In genomic region chr7:4830176-4830575, GRCh38 we compare ENCODE assay signal across 1 cellular context.
A peak's percentile ranks its signal among the peaks of the same experiment; 100 is the strongest.
TF ChIP-seq lines count a peak whose summit lies in the region.

No MANE protein-coding gene starts in this region.

TF ChIP-seq in HepG2, 621 proteins besides CTCF, POLR2A, EP300 and RAD21 (continued from another document and continues in another):
- peak; percentile 47; the same call in 1 of the 2 replicates for TF ChIP-seq FOXO1 (CRISPR knock-in tag; IDR thresholded peaks at IDR 0.05)
- TF ChIP-seq ZSCAN30 (CRISPR knock-in tag; IDR thresholded peaks at IDR 0.05): no peak
- TF ChIP-seq ARID2 (CRISPR knock-in tag; IDR thresholded peaks at IDR 0.05; ENCODE audit: borderline replicate concordance): no peak
- TF ChIP-seq, protein P1, sequence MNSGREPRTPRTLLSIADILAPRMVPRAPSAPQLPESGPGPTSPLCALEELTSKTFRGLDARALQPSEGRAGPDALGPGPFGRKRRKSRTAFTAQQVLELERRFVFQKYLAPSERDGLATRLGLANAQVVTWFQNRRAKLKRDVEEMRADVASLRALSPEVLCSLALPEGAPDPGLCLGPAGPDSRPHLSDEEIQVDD (CRISPR knock-in tag; IDR thresholded peaks at IDR 0.05; ENCODE audit: borderline replicate concordance): no peak
- TF ChIP-seq ZNF431 (CRISPR knock-in tag; IDR thresholded peaks at IDR 0.05; ENCODE audit: borderline replicate concordance, low read depth): no peak
- no peak for TF ChIP-seq ZNF282 (IDR thresholded peaks at IDR 0.05; ENCODE audit: partially characterized antibody)
- no peak for TF ChIP-seq TCF7 (IDR thresholded peaks at IDR 0.05; ENCODE audit: low read depth)
- TF ChIP-seq ZNF367 (CRISPR knock-in tag; IDR thresholded peaks at IDR 0.05; ENCODE audit: borderline replicate concordance): no peak
- TF ChIP-seq, protein P2, sequence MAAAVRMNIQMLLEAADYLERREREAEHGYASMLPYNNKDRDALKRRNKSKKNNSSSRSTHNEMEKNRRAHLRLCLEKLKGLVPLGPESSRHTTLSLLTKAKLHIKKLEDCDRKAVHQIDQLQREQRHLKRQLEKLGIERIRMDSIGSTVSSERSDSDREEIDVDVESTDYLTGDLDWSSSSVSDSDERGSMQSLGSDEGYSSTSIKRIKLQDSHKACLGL (CRISPR knock-in tag; IDR thresholded peaks at IDR 0.05): no peak
- TF ChIP-seq SALL1 (CRISPR knock-in tag; IDR thresholded peaks at IDR 0.05): peak; percentile 79
- no peak for TF ChIP-seq ZNF136 (CRISPR knock-in tag; IDR thresholded peaks at IDR 0.05; ENCODE audit: low read depth)
- TF ChIP-seq POLR2G (IDR thresholded peaks at IDR 0.05; ENCODE audit: low read depth, low read length): no peak
- TF ChIP-seq, protein P3, sequence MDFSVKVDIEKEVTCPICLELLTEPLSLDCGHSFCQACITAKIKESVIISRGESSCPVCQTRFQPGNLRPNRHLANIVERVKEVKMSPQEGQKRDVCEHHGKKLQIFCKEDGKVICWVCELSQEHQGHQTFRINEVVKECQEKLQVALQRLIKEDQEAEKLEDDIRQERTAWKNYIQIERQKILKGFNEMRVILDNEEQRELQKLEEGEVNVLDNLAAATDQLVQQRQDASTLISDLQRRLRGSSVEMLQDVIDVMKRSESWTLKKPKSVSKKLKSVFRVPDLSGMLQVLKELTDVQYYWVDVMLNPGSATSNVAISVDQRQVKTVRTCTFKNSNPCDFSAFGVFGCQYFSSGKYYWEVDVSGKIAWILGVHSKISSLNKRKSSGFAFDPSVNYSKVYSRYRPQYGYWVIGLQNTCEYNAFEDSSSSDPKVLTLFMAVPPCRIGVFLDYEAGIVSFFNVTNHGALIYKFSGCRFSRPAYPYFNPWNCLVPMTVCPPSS (IDR thresholded peaks at IDR 0.05): no peak
- TF ChIP-seq REPIN1 (CRISPR knock-in tag; IDR thresholded peaks at IDR 0.05; ENCODE audit: borderline replicate concordance, low read depth): peak; percentile 62; the same call in 1 of the 2 replicates
- no peak for TF ChIP-seq PHF20 (CRISPR knock-in tag; IDR thresholded peaks at IDR 0.05)
- no peak for TF ChIP-seq CCDC6 (CRISPR knock-in tag; IDR thresholded peaks at IDR 0.05)
- no peak for TF ChIP-seq CSRNP2 (CRISPR knock-in tag; conservative IDR thresholded peaks at IDR 0.05; ENCODE audit: low read depth)
- 0 out of 2 replicates have a peak, but pooled peaks have one; percentile 40 for TF ChIP-seq ZMAT3 (CRISPR knock-in tag; conservative IDR thresholded peaks at IDR 0.05)
- TF ChIP-seq NFE2L2 (IDR thresholded peaks at IDR 0.05; ENCODE audit: low read length): no peak
- no peak for TF ChIP-seq ZNF850 (CRISPR knock-in tag; conservative IDR thresholded peaks at IDR 0.05)
- no peak for TF ChIP-seq MLLT10 (CRISPR knock-in tag; IDR thresholded peaks at IDR 0.05)
- no peak for TF ChIP-seq KDM5A (IDR thresholded peaks at IDR 0.05; ENCODE audit: borderline replicate concordance, low read length)
- no peak for TF ChIP-seq RFX5 (IDR thresholded peaks at IDR 0.05; ENCODE audit: low read depth, low read length)
- no peak for TF ChIP-seq MTA3 (CRISPR knock-in tag; IDR thresholded peaks at IDR 0.05)
- no peak; the same call in 1 of the 2 replicates for TF ChIP-seq IKZF5 (CRISPR knock-in tag; IDR thresholded peaks at IDR 0.05)
- TF ChIP-seq FOSL1 (CRISPR knock-in tag; IDR thresholded peaks at IDR 0.05; ENCODE audit: borderline replicate concordance): no peak
- TF ChIP-seq FLYWCH1 (CRISPR knock-in tag; IDR thresholded peaks at IDR 0.05): no peak
- TF ChIP-seq ONECUT2 (CRISPR knock-in tag; IDR thresholded peaks at IDR 0.05): no peak
- TF ChIP-seq POLR2AphosphoS2 (IDR thresholded peaks at IDR 0.05; ENCODE audit: low read depth, low read length): no peak
- TF ChIP-seq ZBTB7A (CRISPR knock-in tag; IDR thresholded peaks at IDR 0.05): peak; percentile 75; the same call in 1 of the 2 replicates
- TF ChIP-seq ZNF256 (CRISPR knock-in tag; conservative IDR thresholded peaks at IDR 0.05): no peak
- TF ChIP-seq EHMT2 (IDR thresholded peaks at IDR 0.05; ENCODE audit: borderline replicate concordance, low read depth, low read length): no peak
- TF ChIP-seq ZNF20 (CRISPR knock-in tag; IDR thresholded peaks at IDR 0.05): no peak
- 0 out of 2 replicates have a peak, but pooled peaks have one; percentile 34 for TF ChIP-seq MIXL1 (CRISPR knock-in tag; IDR thresholded peaks at IDR 0.05)
- TF ChIP-seq KDM3A (CRISPR knock-in tag; IDR thresholded peaks at IDR 0.05; ENCODE audit: low read depth): 0 out of 2 replicates have a peak, but pooled peaks have one; percentile 28
- TF ChIP-seq, protein P4, sequence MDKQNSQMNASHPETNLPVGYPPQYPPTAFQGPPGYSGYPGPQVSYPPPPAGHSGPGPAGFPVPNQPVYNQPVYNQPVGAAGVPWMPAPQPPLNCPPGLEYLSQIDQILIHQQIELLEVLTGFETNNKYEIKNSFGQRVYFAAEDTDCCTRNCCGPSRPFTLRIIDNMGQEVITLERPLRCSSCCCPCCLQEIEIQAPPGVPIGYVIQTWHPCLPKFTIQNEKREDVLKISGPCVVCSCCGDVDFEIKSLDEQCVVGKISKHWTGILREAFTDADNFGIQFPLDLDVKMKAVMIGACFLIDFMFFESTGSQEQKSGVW (CRISPR knock-in tag; IDR thresholded peaks at IDR 0.05; ENCODE audit: borderline replicate concordance): no peak
- TF ChIP-seq ATF5 (CRISPR knock-in tag; IDR thresholded peaks at IDR 0.05; ENCODE audit: low read depth): no peak
- TF ChIP-seq HMG20A (CRISPR knock-in tag; IDR thresholded peaks at IDR 0.05; ENCODE audit: borderline replicate concordance): no peak
- TF ChIP-seq HBP1 (CRISPR knock-in tag; IDR thresholded peaks at IDR 0.05; ENCODE audit: low read depth): no peak; the same call in 1 of the 2 replicates
- TF ChIP-seq ZC3H13 (CRISPR knock-in tag; IDR thresholded peaks at IDR 0.05): no peak
- TF ChIP-seq, protein P5, sequence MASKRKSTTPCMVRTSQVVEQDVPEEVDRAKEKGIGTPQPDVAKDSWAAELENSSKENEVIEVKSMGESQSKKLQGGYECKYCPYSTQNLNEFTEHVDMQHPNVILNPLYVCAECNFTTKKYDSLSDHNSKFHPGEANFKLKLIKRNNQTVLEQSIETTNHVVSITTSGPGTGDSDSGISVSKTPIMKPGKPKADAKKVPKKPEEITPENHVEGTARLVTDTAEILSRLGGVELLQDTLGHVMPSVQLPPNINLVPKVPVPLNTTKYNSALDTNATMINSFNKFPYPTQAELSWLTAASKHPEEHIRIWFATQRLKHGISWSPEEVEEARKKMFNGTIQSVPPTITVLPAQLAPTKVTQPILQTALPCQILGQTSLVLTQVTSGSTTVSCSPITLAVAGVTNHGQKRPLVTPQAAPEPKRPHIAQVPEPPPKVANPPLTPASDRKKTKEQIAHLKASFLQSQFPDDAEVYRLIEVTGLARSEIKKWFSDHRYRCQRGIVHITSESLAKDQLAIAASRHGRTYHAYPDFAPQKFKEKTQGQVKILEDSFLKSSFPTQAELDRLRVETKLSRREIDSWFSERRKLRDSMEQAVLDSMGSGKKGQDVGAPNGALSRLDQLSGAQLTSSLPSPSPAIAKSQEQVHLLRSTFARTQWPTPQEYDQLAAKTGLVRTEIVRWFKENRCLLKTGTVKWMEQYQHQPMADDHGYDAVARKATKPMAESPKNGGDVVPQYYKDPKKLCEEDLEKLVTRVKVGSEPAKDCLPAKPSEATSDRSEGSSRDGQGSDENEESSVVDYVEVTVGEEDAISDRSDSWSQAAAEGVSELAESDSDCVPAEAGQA (IDR thresholded peaks at IDR 0.05; ENCODE audit: low read depth): no peak
- TF ChIP-seq, protein P5 (CRISPR knock-in tag; IDR thresholded peaks at IDR 0.05; ENCODE audit: borderline replicate concordance): no peak
- TF ChIP-seq ZNF644 (CRISPR knock-in tag; IDR thresholded peaks at IDR 0.05; ENCODE audit: low read depth): no peak
- TF ChIP-seq RXRB (CRISPR knock-in tag; IDR thresholded peaks at IDR 0.05; ENCODE audit: borderline replicate concordance): peak; percentile 59
- no peak for TF ChIP-seq CHD4 (IDR thresholded peaks at IDR 0.05; ENCODE audit: borderline replicate concordance, low read length)
- TF ChIP-seq, protein P6, sequence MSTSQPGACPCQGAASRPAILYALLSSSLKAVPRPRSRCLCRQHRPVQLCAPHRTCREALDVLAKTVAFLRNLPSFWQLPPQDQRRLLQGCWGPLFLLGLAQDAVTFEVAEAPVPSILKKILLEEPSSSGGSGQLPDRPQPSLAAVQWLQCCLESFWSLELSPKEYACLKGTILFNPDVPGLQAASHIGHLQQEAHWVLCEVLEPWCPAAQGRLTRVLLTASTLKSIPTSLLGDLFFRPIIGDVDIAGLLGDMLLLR (CRISPR knock-in tag; IDR thresholded peaks at IDR 0.05): no peak
- no peak for TF ChIP-seq HNRNPH1 (optimal IDR thresholded peaks at IDR 0.05; ENCODE audit: low read depth, low read length)
- TF ChIP-seq, protein P7, sequence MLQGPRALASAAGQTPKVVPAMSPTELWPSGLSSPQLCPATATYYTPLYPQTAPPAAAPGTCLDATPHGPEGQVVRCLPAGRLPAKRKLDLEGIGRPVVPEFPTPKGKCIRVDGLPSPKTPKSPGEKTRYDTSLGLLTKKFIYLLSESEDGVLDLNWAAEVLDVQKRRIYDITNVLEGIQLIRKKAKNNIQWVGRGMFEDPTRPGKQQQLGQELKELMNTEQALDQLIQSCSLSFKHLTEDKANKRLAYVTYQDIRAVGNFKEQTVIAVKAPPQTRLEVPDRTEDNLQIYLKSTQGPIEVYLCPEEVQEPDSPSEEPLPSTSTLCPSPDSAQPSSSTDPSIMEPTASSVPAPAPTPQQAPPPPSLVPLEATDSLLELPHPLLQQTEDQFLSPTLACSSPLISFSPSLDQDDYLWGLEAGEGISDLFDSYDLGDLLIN (CRISPR knock-in tag; IDR thresholded peaks at IDR 0.05; ENCODE audit: borderline replicate concordance): no peak
- TF ChIP-seq, protein P8, sequence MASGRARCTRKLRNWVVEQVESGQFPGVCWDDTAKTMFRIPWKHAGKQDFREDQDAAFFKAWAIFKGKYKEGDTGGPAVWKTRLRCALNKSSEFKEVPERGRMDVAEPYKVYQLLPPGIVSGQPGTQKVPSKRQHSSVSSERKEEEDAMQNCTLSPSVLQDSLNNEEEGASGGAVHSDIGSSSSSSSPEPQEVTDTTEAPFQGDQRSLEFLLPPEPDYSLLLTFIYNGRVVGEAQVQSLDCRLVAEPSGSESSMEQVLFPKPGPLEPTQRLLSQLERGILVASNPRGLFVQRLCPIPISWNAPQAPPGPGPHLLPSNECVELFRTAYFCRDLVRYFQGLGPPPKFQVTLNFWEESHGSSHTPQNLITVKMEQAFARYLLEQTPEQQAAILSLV (CRISPR knock-in tag; IDR thresholded peaks at IDR 0.05; ENCODE audit: borderline replicate concordance): no peak
- TF ChIP-seq BCL6 (CRISPR knock-in tag; IDR thresholded peaks at IDR 0.05): peak; percentile 40; the same call in 1 of the 2 replicates
- no peak for TF ChIP-seq MTF1 (CRISPR knock-in tag; IDR thresholded peaks at IDR 0.05)
